Comparison of ENCODE assay signal across 18 cellular contexts in genomic region chr6:7183707-7184106, GRCh38.
DNase-seq lines count a peak whose midpoint lies in the region; ATAC-seq and TF ChIP-seq lines count a peak whose summit lies in the region.
"Had no signal": no experiment of that assay in that cellular context is flagged by ENCODE, and none has a peak within 500 bp of the region (broad histone marks: within the 10 kb centered on the region; RNA-seq: fewer than 3 reads in every experiment).

No MANE protein-coding gene starts in this region.

- no peak overlapping the region for H2AK5ac ChIP-seq in trophoblast cell (ENCODE audit: low read length)

- H2BK5ac ChIP-seq in trophoblast cell (ENCODE audit: low read depth, low read length, poor library complexity) = no peak overlapping the region

- intact Hi-C loops in left ventricle myocardium superior (cut with micrococcal nuclease) = no loop called here

- H3K27ac ChIP-seq in endodermal cell (ENCODE audit: low read depth, low read length) = no peak overlapping the region
- no peak overlapping the region for H3K27ac ChIP-seq in trophoblast cell (ENCODE audit: low read depth, low read length)
- H3K27ac ChIP-seq: 22Rv1; BLaER1 treated with 17β-estradiol and CSF1 and Interleukin-3, amounts not matched to agents 10 nM and 100 nM; PC-9 had no signal

- H3K36me3 ChIP-seq in endodermal cell (ENCODE audit: control insufficient read depth, insufficient read depth, low read length) (peaks cover 78% of the 10 kb centered on the region), trophoblast cell (ENCODE audit: control insufficient read depth in 1 of 2, insufficient read depth in 2 of 2, low read length in 2 of 2) (peaks cover 29 to 52% of the 10 kb centered on the region in 2 experiments)

- H2AFZ ChIP-seq in trophoblast cell (ENCODE audit: insufficient read depth, low read length, poor library complexity) = no peak overlapping the region
- H2AFZ ChIP-seq: PC-9 had no signal

- H3K4me1 Mint-ChIP-seq in endodermal cell (peaks cover 27% of the 10 kb centered on the region), type B pancreatic cell (ENCODE audit: unreplicated experiment) (no peaks in the 10 kb centered on the region)
- H3K4me1 Mint-ChIP-seq: H9 had no signal

- H3K79me1 ChIP-seq in trophoblast cell (ENCODE audit: low read length) = no peaks in the 10 kb centered on the region

- TF ChIP-seq CTCF in endodermal cell (conservative IDR thresholded peaks at IDR 0.05) (no peak), type B pancreatic cell (conservative IDR thresholded peaks at IDR 0.05) (no peak)

- no peak overlapping the region for H4K8ac ChIP-seq in trophoblast cell (ENCODE audit: low read depth, low read length)

- ATAC-seq in left ventricle myocardium superior = peak; percentile 69
- ATAC-seq: SK-N-SH treated with all-trans-retinoic acid at 6 μM for 48 hours had no signal

- no peak overlapping the region for H3K4ac ChIP-seq in trophoblast cell (ENCODE audit: low read depth, low read length)

- H3K14ac ChIP-seq in trophoblast cell (ENCODE audit: low read length) = no peak overlapping the region

- peaks cover 20% of the 10 kb centered on the region for H3K4me1 ChIP-seq in endodermal cell (ENCODE audit: control insufficient read depth, insufficient read depth, low read length)
- H3K4me1 ChIP-seq in trophoblast cell (ENCODE audit: control insufficient read depth in 1 of 2, insufficient read depth in 2 of 2, low read length in 2 of 2) = no peaks in the 10 kb centered on the region

- WGBS in endodermal cell (ENCODE audit: insufficient coverage in 1 of 2, insufficient read length in 1 of 2), 2 experiments = 51 to 68% methylated on average over 2 to 3 of the region's 3 CpGs
- no CpG with 5 or more reads among the region's 3 CpGs for WGBS in trophoblast cell (ENCODE audit: extremely low coverage, insufficient coverage, insufficient read length)

- H2BK120ac ChIP-seq in trophoblast cell (ENCODE audit: insufficient read depth, low read length, poor library complexity) = no peak overlapping the region

- H4K91ac ChIP-seq in trophoblast cell (ENCODE audit: low read depth, low read length) = no peak overlapping the region

- no peak overlapping the region for H3K4me3 ChIP-seq in endodermal cell (ENCODE audit: low read length)
- H3K4me3 ChIP-seq in trophoblast cell (ENCODE audit: low read depth, low read length) = no peak overlapping the region
- H3K4me3 ChIP-seq: BLaER1 treated with 17β-estradiol and CSF1 and Interleukin-3, amounts not matched to agents 10 nM and 100 nM; PC-9 had no signal

- H3K4me3 Mint-ChIP-seq in endodermal cell (no peak overlapping the region), type B pancreatic cell (no peak overlapping the region)
- H3K4me3 Mint-ChIP-seq: H9, IgD-negative memory B cell had no signal

- H3K4me2 ChIP-seq in trophoblast cell (ENCODE audit: low read length) = no peak overlapping the region
- H3K4me2 ChIP-seq: BLaER1 treated with 17β-estradiol and CSF1 and Interleukin-3, amounts not matched to agents 10 nM and 100 nM; PC-9 had no signal

- H3K79me2 ChIP-seq in trophoblast cell (ENCODE audit: control insufficient read depth, insufficient read depth, low read length, poor library complexity) = no peaks in the 10 kb centered on the region

- no peak overlapping the region for H3K23ac ChIP-seq in trophoblast cell (ENCODE audit: low read length)

- H3K27me3 ChIP-seq in endodermal cell (ENCODE audit: control insufficient read depth, insufficient read depth, low read length, poor library complexity, severe bottlenecking) (no peaks in the 10 kb centered on the region), trophoblast cell (ENCODE audit: insufficient read depth, low read length) (no peaks in the 10 kb centered on the region)
- H3K27me3 ChIP-seq: BLaER1 treated with 17β-estradiol and CSF1 and Interleukin-3, amounts not matched to agents 10 nM and 100 nM had no signal

- no peak overlapping the region for H4K12ac ChIP-seq in trophoblast cell (ENCODE audit: low read depth, low read length)

- no peaks in the 10 kb centered on the region for H3K27me3 Mint-ChIP-seq in endodermal cell (ENCODE audit: insufficient read depth)
- no peaks in the 10 kb centered on the region for H3K27me3 Mint-ChIP-seq in type B pancreatic cell
- H3K27me3 Mint-ChIP-seq: IgD-negative memory B cell had no signal

- peak; percentile 11 for DNase-seq in activated CD8-positive, alpha-beta memory T cell treated with anti-CD3 and anti-CD28 coated beads for 24 hours
- DNase-seq in activated CD8-positive, alpha-beta memory T cell treated with anti-CD3 and anti-CD28 coated beads, Interleukin-2, amount 50 U/mL, for 48 hours = no peak
- DNase-seq in endodermal cell = peak; percentile 69
- no peak for DNase-seq in left ventricle myocardium superior
- no peak for DNase-seq in type B pancreatic cell (ENCODE audit: extremely low spot score, unreplicated experiment)
- DNase-seq in trophoblast cell = no peak
- DNase-seq in NCI-H2196 treated with DMSO at 0.1 percent for 48 hours (lab: John Stamatoyannopoulos, UW; ENCODE audit: unreplicated experiment) = no peak
- no peak for DNase-seq in Ammon's horn (ENCODE audit: low spot score)
- DNase-seq: H9, NCI-H1417 treated with DMSO at 0.1 percent for 48 hours, NCI-H2081, NCI-H226, NCI-H526, PC-9 had no signal

- no peak overlapping the region for H3K18ac ChIP-seq in trophoblast cell (ENCODE audit: low read length)

- no peak overlapping the region for H3K9ac ChIP-seq in endodermal cell (ENCODE audit: extremely low read depth, low read length, poor library complexity, severe bottlenecking)
- no peak overlapping the region for H3K9ac ChIP-seq in trophoblast cell (ENCODE audit: low read length)
- H3K9ac ChIP-seq: BLaER1 treated with 17β-estradiol and CSF1 and Interleukin-3, amounts not matched to agents 10 nM and 100 nM had no signal

- H3K9me3 ChIP-seq in endodermal cell (ENCODE audit: control insufficient read depth, low read length) (no peaks in the 10 kb centered on the region), trophoblast cell (ENCODE audit: insufficient read depth, low read depth, low read length) (no peaks in the 10 kb centered on the region)
- H3K9me3 ChIP-seq: BLaER1 treated with 17β-estradiol and CSF1 and Interleukin-3, amounts not matched to agents 10 nM and 100 nM had no signal

- H3K9me3 Mint-ChIP-seq in endodermal cell (no peaks in the 10 kb centered on the region), type B pancreatic cell (no peaks in the 10 kb centered on the region)
- H3K9me3 Mint-ChIP-seq: H9, IgD-negative memory B cell had no signal

- H3K27ac Mint-ChIP-seq in endodermal cell = peak overlapping the region; percentile 75
- peak overlapping the region; percentile 56 for H3K27ac Mint-ChIP-seq in type B pancreatic cell
- H3K27ac Mint-ChIP-seq: H9 had no signal

- no peak overlapping the region for H2BK12ac ChIP-seq in trophoblast cell (ENCODE audit: low read length)

- H3K36me3 Mint-ChIP-seq in endodermal cell (ENCODE audit: low read depth) = peaks cover 73% of the 10 kb centered on the region
- H3K36me3 Mint-ChIP-seq in type B pancreatic cell = peaks cover 39% of the 10 kb centered on the region

Comparison
In these comparisons a context has a peak if more than half of its experiments do, and no peak if none do; other contexts are left out.
1. DNase-seq: peak in activated CD8-positive, alpha-beta memory T cell treated with anti-CD3 and anti-CD28 coated beads for 24 hours (single experiment) and endodermal cell (single experiment); none in activated CD8-positive, alpha-beta memory T cell treated with anti-CD3 and anti-CD28 coated beads, Interleukin-2, amount 50 U/mL, for 48 hours (single experiment), left ventricle myocardium superior (single experiment), type B pancreatic cell (single experiment), trophoblast cell (0 of 2), NCI-H2196 treated with DMSO at 0.1 percent for 48 hours (single experiment) and Ammon's horn (single experiment).